ENCODE assay signal across 20 cellular contexts in the genomic region with DNA sequence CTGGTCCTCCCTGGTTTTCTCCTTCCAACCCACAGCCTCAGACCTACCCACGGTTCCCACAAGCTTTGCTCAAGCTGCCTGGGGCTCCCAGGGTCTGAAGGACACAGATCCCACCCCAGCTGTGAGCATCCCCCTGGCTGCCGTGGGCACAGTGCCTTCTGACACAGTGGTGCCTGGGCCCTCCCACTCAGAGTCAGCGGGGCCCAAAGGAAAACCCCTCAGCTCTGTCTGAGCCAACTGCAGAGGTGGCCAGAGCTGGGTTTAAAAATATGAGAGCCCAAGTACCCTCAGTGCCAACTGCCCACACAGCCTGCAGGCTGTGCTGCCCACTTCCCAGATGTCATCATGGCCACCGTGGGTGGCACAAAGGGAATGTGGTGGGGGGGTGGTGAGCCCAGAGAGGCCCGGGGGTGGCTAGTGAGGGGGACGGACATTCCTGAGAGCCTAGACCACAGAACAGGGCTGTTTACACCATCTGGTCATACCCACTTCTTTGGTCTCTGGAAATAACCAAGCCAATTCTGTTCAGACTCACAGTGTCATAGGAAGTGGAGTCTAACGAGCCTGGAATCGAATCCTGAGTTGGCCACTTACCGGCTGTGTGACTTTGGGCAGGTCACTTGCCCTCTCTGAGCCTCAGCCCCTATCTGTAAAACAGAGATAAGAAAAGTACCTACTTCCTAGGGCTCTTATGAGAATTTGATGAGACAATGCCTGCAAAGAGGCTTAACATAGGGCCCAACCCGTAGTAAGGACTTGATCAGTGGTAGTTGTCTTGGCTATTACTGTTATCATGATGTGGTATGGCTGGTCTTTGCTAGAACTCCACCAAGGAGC.
DNase-seq lines count a peak whose midpoint lies in the region; ATAC-seq and TF ChIP-seq lines count a peak whose summit lies in the region.
"Had no signal": no experiment of that assay in that cellular context is flagged by ENCODE, and none has a peak within 500 bp of the region (broad histone marks: within the 10 kb centered on the region; RNA-seq: fewer than 3 reads in every experiment).

No MANE protein-coding gene starts in this region.

- H3K4me3 Mint-ChIP-seq in natural killer cell treated with Interleukin-12 subunit alpha and Interleukin-12 subunit beta and Interleukin-15 and Interleukin-18, amount 100 ng/mL, for 72 hours = no peak overlapping the region
- H3K4me3 Mint-ChIP-seq in natural killer cell (no peak overlapping the region), type B pancreatic cell (no peak overlapping the region), Calu3 (ENCODE audit: low read depth, unreplicated experiment) (no peak overlapping the region)
- H3K4me3 Mint-ChIP-seq: activated CD4-positive, alpha-beta T cell treated with anti-CD3 and anti-CD28 coated beads, Interleukin-2, amount 10 ng/mL, durations not matched to agents 24 days and 14 days; CD4-positive, CD25-positive, alpha-beta regulatory T cell; central memory CD8-positive, alpha-beta T cell; naive thymus-derived CD4-positive, alpha-beta T cell had no signal

- BruUV-seq in Calu3 (replicated peaks; lab: Mats Ljungman, UMichigan) = no TSS peak

- H3K9me3 ChIP-seq in heart left ventricle = peaks cover 0 to 8% (median 3%) of the 10 kb centered on the region in 12 donors
- peaks cover 0 to 10% (median 5%) of the 10 kb centered on the region in 4 donors for H3K9me3 ChIP-seq in esophagus muscularis mucosa

- intact Hi-C loops in natural killer cell (cut with micrococcal nuclease) = no loop called here
- intact Hi-C loops in Calu3 (cut with micrococcal nuclease; ENCODE audit: unreplicated experiment) = no loop called here
- intact Hi-C loops in heart left ventricle (cut with DNase I) = no loop called here
- intact Hi-C loops in esophagus muscularis mucosa (cut with DNase I) = no loop called here

- CTCF ChIA-PET in Calu3 (lab: Charles Lee) = no interaction called here

- peaks cover 22 to 41% of the 10 kb centered on the region in 2 donors for H3K27me3 Mint-ChIP-seq in natural killer cell treated with Interleukin-12 subunit alpha and Interleukin-12 subunit beta and Interleukin-15 and Interleukin-18, amount 100 ng/mL, for 72 hours
- H3K27me3 Mint-ChIP-seq in natural killer cell (ENCODE audit: low read depth in 2 of 2) (peaks cover 36 to 45% of the 10 kb centered on the region in 2 donors), type B pancreatic cell (peaks cover 78% of the 10 kb centered on the region), Calu3 (ENCODE audit: unreplicated experiment) (peaks cover 59% of the 10 kb centered on the region)

- H3K9me3 Mint-ChIP-seq in natural killer cell treated with Interleukin-12 subunit alpha and Interleukin-12 subunit beta and Interleukin-15 and Interleukin-18, amount 100 ng/mL, for 72 hours = no peaks in the 10 kb centered on the region
- H3K9me3 Mint-ChIP-seq in natural killer cell (no peaks in the 10 kb centered on the region), type B pancreatic cell (no peaks in the 10 kb centered on the region), Calu3 (ENCODE audit: low read depth, unreplicated experiment) (no peaks in the 10 kb centered on the region)
- H3K9me3 Mint-ChIP-seq: activated CD4-positive, alpha-beta T cell treated with anti-CD3 and anti-CD28 coated beads, Interleukin-2, amount 10 ng/mL, durations not matched to agents 24 days and 14 days; central memory CD8-positive, alpha-beta T cell had no signal

- no peak overlapping the region for H3K27ac Mint-ChIP-seq in natural killer cell treated with Interleukin-12 subunit alpha and Interleukin-12 subunit beta and Interleukin-15 and Interleukin-18, amount 100 ng/mL, for 72 hours
- no peak overlapping the region for H3K27ac Mint-ChIP-seq in natural killer cell
- H3K27ac Mint-ChIP-seq in type B pancreatic cell = no peak overlapping the region
- H3K27ac Mint-ChIP-seq in Calu3 (ENCODE audit: unreplicated experiment) = no peak overlapping the region
- H3K27ac Mint-ChIP-seq: activated CD4-positive, alpha-beta T cell treated with anti-CD3 and anti-CD28 coated beads, Interleukin-2, amount 10 ng/mL, durations not matched to agents 24 days and 14 days; CD4-positive, CD25-positive, alpha-beta regulatory T cell had no signal

- TF ChIP-seq CTCF in natural killer cell (IDR thresholded peaks at IDR 0.05) = no peak
- no peak for TF ChIP-seq CTCF in type B pancreatic cell (conservative IDR thresholded peaks at IDR 0.05)
- no peak for TF ChIP-seq CTCF in Calu3 (IDR thresholded peaks at IDR 0.05; ENCODE audit: unreplicated experiment)
- TF ChIP-seq CTCF in heart left ventricle (IDR thresholded peaks at IDR 0.05) = no peak
- no peak for TF ChIP-seq CTCF in esophagus muscularis mucosa (IDR thresholded peaks at IDR 0.05)

- H3K27ac ChIP-seq in angular gyrus (ENCODE audit: low read depth, low read length) = peak overlapping the region; percentile 82
- H3K27ac ChIP-seq in heart left ventricle = no peak overlapping the region
- H3K27ac ChIP-seq in esophagus muscularis mucosa (replicated peaks in 1 of 4) = no peak overlapping the region
- H3K27ac ChIP-seq: thoracic aorta had no signal

- no peak for DNase-seq in natural killer cell treated with Interleukin-12 subunit alpha and Interleukin-12 subunit beta and Interleukin-15 and Interleukin-18, amount 100 ng/mL, for 72 hours (ENCODE audit: low spot score)
- no peak for DNase-seq in natural killer cell
- peak; percentile 45 for DNase-seq in mesenteric fat pad (ENCODE audit: low spot score)
- DNase-seq in type B pancreatic cell (ENCODE audit: extremely low spot score, unreplicated experiment) = peak; percentile 56
- no peak for DNase-seq in Calu3
- DNase-seq in heart left ventricle = no peak
- DNase-seq in esophagus muscularis mucosa (ENCODE audit: extremely low spot score) = no peak
- DNase-seq: activated CD4-positive, alpha-beta T cell treated with anti-CD3 and anti-CD28 coated beads, Interleukin-2, amount 10 ng/mL, durations not matched to agents 24 days and 14 days; activated CD8-positive, alpha-beta memory T cell treated with anti-CD3 and anti-CD28 coated beads, Interleukin-2, amount 50 U/mL, for 4 hours; activated gamma-delta T cell; CD4-positive, CD25-positive, alpha-beta regulatory T cell; Karpas-422; naive thymus-derived CD4-positive, alpha-beta T cell; NCI-H1105; NCI-H524; stimulated activated CD4-positive, alpha-beta T cell treated with anti-CD3 and anti-CD28 coated beads, Interleukin-4, amount 100 ng/mL, for 1 hour had no signal

- no peak for TF ChIP-seq EP300 in esophagus muscularis mucosa (IDR thresholded peaks at IDR 0.05)

- 37 to 53% (median 47%) methylated on average over 8 to 10 of the region's 10 CpGs for WGBS in heart left ventricle, 4 donors
- WGBS in esophagus muscularis mucosa = 40% methylated on average over 10 of the region's 10 CpGs

- TF ChIP-seq POLR2A in heart left ventricle (IDR thresholded peaks at IDR 0.05) (no peak), esophagus muscularis mucosa (IDR thresholded peaks at IDR 0.05; ENCODE audit: low read depth) (no peak)

- H3K4me1 ChIP-seq in heart left ventricle (no peaks in the 10 kb centered on the region), esophagus muscularis mucosa (no peaks in the 10 kb centered on the region)

- H3K4me1 Mint-ChIP-seq in natural killer cell treated with Interleukin-12 subunit alpha and Interleukin-12 subunit beta and Interleukin-15 and Interleukin-18, amount 100 ng/mL, for 72 hours (ENCODE audit: low read depth in 2 of 2) = no peaks in the 10 kb centered on the region
- no peaks in the 10 kb centered on the region for H3K4me1 Mint-ChIP-seq in natural killer cell
- H3K4me1 Mint-ChIP-seq in type B pancreatic cell (ENCODE audit: unreplicated experiment) = no peaks in the 10 kb centered on the region
- H3K4me1 Mint-ChIP-seq in Calu3 (ENCODE audit: low read depth, unreplicated experiment) = no peaks in the 10 kb centered on the region
- H3K4me1 Mint-ChIP-seq: activated CD4-positive, alpha-beta T cell treated with anti-CD3 and anti-CD28 coated beads, Interleukin-2, amount 10 ng/mL, durations not matched to agents 24 days and 14 days; CD4-positive, CD25-positive, alpha-beta regulatory T cell; central memory CD8-positive, alpha-beta T cell; naive thymus-derived CD4-positive, alpha-beta T cell had no signal

- no peaks in the 10 kb centered on the region for H3K36me3 ChIP-seq in heart left ventricle
- no peaks in the 10 kb centered on the region for H3K36me3 ChIP-seq in esophagus muscularis mucosa
- H3K36me3 ChIP-seq: thoracic aorta had no signal

- peak; percentile 18 to 41 for ATAC-seq in natural killer cell treated with Interleukin-12 subunit alpha and Interleukin-12 subunit beta and Interleukin-15 and Interleukin-18, amount 100 ng/mL, for 72 hours
- ATAC-seq in natural killer cell (no peak), heart left ventricle (no peak)
- ATAC-seq: naive thymus-derived CD4-positive, alpha-beta T cell had no signal

- H3K27me3 ChIP-seq in heart left ventricle (peaks cover 0 to 76% (median 20%) of the 10 kb centered on the region in 9 donors), esophagus muscularis mucosa (peaks cover 0 to 76% (median 9%) of the 10 kb centered on the region in 4 donors)

- H3K36me3 Mint-ChIP-seq in natural killer cell treated with Interleukin-12 subunit alpha and Interleukin-12 subunit beta and Interleukin-15 and Interleukin-18, amount 100 ng/mL, for 72 hours = no peaks in the 10 kb centered on the region
- no peaks in the 10 kb centered on the region for H3K36me3 Mint-ChIP-seq in natural killer cell
- no peaks in the 10 kb centered on the region for H3K36me3 Mint-ChIP-seq in type B pancreatic cell
- H3K36me3 Mint-ChIP-seq in Calu3 (ENCODE audit: insufficient read depth, unreplicated experiment) = no peaks in the 10 kb centered on the region
- H3K36me3 Mint-ChIP-seq: CD4-positive, CD25-positive, alpha-beta regulatory T cell had no signal

- no peak overlapping the region for H3K4me3 ChIP-seq in heart left ventricle
- H3K4me3 ChIP-seq in esophagus muscularis mucosa = no peak overlapping the region
- H3K4me3 ChIP-seq: smooth muscle cell, thoracic aorta had no signal

Comparison
In these comparisons a context has a peak if more than half of its experiments do, and no peak if none do; other contexts are left out.
1. ATAC-seq: peak in natural killer cell treated with Interleukin-12 subunit alpha and Interleukin-12 subunit beta and Interleukin-15 and Interleukin-18, amount 100 ng/mL, for 72 hours (2 of 2); none in natural killer cell (0 of 3) and heart left ventricle (0 of 4).
2. DNase-seq: peak in mesenteric fat pad (single experiment) and type B pancreatic cell (single experiment); none in natural killer cell treated with Interleukin-12 subunit alpha and Interleukin-12 subunit beta and Interleukin-15 and Interleukin-18, amount 100 ng/mL, for 72 hours (single experiment), natural killer cell (single experiment), Calu3 (single experiment), heart left ventricle (0 of 5) and esophagus muscularis mucosa (single experiment).